In the genomic region with DNA sequence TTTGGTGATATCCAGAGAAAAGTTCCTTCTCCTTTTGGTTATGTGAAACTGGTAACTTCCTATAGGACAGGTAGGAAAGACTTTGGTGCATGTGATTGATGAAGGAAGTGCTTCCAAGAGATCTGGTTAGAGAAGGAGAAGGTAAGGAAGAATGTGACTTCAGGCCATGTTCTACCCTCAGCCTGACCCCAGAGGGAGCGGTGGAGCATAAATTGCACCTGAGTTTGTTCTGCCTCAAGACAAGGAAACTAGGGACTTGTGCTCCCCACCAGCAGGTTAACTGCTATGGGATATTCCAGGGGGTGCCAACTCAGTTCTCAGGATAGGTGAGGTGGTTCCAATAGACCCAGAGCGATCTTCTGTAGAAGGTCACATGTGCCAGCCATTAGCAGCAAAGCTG, we compare ENCODE assay signal across 1 cellular context.
TF ChIP-seq lines count a peak whose summit lies in the region.

No MANE protein-coding gene starts in this region.

TF ChIP-seq in SK-N-SH, 30 proteins besides CTCF, POLR2A, EP300 and RAD21 (continued from another document):
- no peak for TF ChIP-seq RCOR1 (IDR thresholded peaks at IDR 0.05; ENCODE audit: low read length)
- TF ChIP-seq, protein P1, sequence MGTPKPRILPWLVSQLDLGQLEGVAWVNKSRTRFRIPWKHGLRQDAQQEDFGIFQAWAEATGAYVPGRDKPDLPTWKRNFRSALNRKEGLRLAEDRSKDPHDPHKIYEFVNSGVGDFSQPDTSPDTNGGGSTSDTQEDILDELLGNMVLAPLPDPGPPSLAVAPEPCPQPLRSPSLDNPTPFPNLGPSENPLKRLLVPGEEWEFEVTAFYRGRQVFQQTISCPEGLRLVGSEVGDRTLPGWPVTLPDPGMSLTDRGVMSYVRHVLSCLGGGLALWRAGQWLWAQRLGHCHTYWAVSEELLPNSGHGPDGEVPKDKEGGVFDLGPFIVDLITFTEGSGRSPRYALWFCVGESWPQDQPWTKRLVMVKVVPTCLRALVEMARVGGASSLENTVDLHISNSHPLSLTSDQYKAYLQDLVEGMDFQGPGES (IDR thresholded peaks at IDR 0.05; ENCODE audit: low read depth, low read length), result no peak
